Comparison of ENCODE assay signal across 1 cellular context in the genomic region with DNA sequence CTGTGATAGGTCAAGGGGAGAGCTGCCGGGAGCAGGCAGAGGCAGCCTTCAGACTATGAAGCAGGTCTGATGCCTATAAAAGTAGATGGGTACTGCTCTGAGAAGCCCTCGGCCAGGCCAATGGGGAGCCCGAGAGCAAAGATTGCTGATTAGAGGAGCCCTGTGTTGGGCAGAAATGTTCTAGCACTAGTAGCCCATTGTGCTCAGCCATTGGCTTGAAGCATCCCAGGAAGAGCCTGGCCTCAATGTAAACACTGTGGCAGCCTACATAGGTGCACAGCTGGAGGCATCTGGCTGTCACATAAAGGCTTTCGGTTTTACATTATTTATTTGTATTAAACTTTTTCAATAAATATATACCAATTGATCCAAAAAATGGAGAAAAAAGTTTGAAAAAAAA.
TF ChIP-seq lines count a peak whose summit lies in the region.

No MANE protein-coding gene starts in this region.

TF ChIP-seq in WTC11, 78 proteins besides CTCF, POLR2A, EP300 and RAD21 (continued from another document):
- TF ChIP-seq, protein P1, sequence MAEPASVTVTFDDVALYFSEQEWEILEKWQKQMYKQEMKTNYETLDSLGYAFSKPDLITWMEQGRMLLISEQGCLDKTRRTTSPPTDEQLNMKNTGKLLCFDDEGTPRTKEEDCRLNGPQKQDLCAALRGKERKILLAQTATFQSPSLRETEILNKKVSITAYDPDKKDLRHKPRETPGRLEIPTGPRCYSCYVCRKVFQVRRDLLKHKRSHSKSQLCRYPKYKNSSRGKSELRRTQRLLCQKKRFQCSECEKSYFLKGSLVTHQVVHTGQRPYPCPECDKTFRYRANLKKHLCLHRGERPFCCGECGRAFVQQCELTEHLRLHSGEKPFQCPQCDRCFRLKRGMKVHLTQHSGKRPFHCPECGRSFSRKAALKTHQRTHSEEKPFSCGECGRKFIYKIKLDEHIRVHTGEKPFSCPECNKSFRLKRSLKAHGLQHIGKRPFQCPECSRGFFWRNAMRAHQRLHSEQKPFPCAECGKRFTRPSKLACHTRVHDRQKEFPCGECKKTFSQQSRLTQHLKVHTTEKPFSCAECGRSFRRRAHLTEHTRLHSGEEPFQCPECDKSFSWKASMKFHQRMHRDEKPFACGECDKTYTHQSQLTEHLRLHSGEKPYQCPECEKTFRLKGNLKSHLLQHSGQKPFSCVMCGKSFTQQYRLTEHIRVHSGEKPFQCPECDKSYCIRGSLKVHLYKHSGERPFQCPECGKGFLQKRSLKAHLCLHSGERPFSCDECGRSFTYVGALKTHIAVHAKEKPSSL (CRISPR knock-in tag; conservative IDR thresholded peaks at IDR 0.05) = no peak
- no peak for TF ChIP-seq TCF7 (CRISPR knock-in tag; IDR thresholded peaks at IDR 0.05; ENCODE audit: low read depth)
